In the genomic region with DNA sequence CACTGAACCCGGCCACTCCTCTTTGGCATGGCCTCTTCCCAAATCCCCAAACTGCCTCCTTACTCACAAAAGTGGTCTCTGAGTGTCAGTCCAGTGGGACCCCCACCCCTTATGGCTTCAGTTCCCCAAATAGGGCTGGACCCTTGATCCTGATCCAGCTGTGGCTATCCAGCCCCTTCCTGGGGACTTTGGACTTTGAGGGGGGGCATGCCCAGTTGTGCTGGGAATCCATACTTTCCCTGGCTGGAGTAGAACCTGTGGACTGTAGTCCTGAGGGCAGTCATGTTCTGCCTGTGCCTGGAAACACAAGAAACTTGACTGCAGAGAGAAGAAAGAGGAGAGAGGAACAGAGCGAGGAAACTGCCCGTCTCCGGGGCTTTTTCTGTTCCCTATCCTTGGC, we compare ENCODE assay signal across 7 cellular contexts. TPM values are rescaled to one million over a fixed set of nuclear protein-coding genes. Genes with fewer than 3 reads are reported as not detected.
"Had no signal": no experiment of that assay in that cellular context is flagged by ENCODE, and none has a peak within 500 bp of the region (broad histone marks: within the 10 kb centered on the region; RNA-seq: fewer than 3 reads in every experiment).

No MANE protein-coding gene starts in this region.

RNA-seq across cellular contexts. Expression of a gene that starts 10.2 kb away (rescaled TPM):
- polyA plus RNA-seq: IgD-negative memory B cell had no signal

RNA-seq across cellular contexts. Expression of a gene that starts 22.5 kb away (rescaled TPM):
- total RNA-seq: HT1080 had no signal

RNA-seq across cellular contexts. Expression of a gene that starts 33.8 kb away (rescaled TPM):
- total RNA-seq: HT1080, LHCN-M2, OCI-LY7, PC-3, SK-MEL-5 had no signal
- polyA plus RNA-seq: IgD-negative memory B cell, SK-N-SH had no signal
